Comparison of ENCODE assay signal across 2 cellular contexts in the genomic region with DNA sequence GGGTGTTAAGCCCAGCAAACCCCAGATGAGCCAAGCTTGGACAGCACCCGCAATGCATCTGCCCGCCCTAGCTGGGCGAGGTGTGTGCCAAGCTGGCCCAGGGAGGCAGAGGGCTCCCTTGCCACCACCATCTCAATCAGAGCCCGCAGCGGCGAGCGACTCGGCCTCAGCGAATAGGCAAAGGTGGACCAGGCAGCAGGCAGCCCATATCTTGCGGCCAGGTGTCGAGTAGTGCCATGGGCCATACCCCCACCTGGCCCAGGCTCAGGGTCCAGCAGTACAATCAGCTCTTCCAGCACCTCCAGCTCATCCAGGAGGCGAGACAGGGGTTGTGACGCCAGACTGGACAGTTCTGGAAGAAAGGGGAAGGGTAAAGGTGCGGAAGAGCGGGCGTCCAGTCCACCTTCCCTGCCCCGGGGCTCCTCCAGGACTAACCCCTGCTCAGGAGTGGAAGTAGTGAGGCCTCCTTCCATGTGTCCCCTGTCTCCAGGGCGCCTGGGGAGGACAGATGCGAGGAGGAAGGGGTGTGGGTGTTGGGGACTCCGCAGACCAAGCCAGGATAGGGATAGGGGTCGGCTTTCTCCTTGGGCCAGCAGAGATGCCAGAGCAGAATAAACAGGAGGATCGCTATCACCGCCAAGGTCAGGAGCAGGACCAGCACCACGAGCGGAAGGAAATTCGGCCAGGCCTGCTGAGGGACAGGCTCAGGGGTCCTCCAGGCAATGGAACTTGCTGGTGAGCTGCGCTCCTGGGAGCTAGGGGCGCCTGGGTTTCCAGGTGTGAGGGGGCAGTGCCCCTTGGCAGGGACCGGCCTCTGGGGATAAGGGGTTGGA.
TF ChIP-seq lines count a peak whose summit lies in the region.

No MANE protein-coding gene starts in this region.

TF ChIP-seq in A549, 52 proteins besides CTCF, POLR2A, EP300 and RAD21:
- 0 out of 2 replicates have a peak, but pooled peaks have one; percentile 66 for TF ChIP-seq POLR2AphosphoS2 (conservative IDR thresholded peaks at IDR 0.05; ENCODE audit: low read length)
- TF ChIP-seq, protein P1, sequence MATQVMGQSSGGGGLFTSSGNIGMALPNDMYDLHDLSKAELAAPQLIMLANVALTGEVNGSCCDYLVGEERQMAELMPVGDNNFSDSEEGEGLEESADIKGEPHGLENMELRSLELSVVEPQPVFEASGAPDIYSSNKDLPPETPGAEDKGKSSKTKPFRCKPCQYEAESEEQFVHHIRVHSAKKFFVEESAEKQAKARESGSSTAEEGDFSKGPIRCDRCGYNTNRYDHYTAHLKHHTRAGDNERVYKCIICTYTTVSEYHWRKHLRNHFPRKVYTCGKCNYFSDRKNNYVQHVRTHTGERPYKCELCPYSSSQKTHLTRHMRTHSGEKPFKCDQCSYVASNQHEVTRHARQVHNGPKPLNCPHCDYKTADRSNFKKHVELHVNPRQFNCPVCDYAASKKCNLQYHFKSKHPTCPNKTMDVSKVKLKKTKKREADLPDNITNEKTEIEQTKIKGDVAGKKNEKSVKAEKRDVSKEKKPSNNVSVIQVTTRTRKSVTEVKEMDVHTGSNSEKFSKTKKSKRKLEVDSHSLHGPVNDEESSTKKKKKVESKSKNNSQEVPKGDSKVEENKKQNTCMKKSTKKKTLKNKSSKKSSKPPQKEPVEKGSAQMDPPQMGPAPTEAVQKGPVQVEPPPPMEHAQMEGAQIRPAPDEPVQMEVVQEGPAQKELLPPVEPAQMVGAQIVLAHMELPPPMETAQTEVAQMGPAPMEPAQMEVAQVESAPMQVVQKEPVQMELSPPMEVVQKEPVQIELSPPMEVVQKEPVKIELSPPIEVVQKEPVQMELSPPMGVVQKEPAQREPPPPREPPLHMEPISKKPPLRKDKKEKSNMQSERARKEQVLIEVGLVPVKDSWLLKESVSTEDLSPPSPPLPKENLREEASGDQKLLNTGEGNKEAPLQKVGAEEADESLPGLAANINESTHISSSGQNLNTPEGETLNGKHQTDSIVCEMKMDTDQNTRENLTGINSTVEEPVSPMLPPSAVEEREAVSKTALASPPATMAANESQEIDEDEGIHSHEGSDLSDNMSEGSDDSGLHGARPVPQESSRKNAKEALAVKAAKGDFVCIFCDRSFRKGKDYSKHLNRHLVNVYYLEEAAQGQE (IDR thresholded peaks at IDR 0.05) = no peak
- TF ChIP-seq NFE2L2 (conservative IDR thresholded peaks at IDR 0.05; ENCODE audit: low read length) = 0 out of 2 replicates have a peak, but pooled peaks have one; percentile 1
- 0 out of 5 replicates have a peak, but pooled peaks of 1 of the 2 experiments have one; percentile 48 for TF ChIP-seq JUN (IDR thresholded peaks at IDR 0.05)
- 0 out of 2 replicates have a peak, but pooled peaks have one; percentile 15 for TF ChIP-seq GATA3 (IDR thresholded peaks at IDR 0.05; ENCODE audit: borderline replicate concordance)
- TF ChIP-seq PBX3 (IDR thresholded peaks at IDR 0.05) = peak; percentile 31; the same call in 1 of the 2 replicates
- TF ChIP-seq TFCP2L1 (CRISPR knock-in tag; IDR thresholded peaks at IDR 0.05) = 0 out of 2 replicates have a peak, but pooled peaks have one; percentile 52
- no peak for TF ChIP-seq HOXA7 (CRISPR knock-in tag; IDR thresholded peaks at IDR 0.05)

TF ChIP-seq in HCT116, 20 proteins besides CTCF, POLR2A, EP300 and RAD21:
- no peak for TF ChIP-seq JUND (IDR thresholded peaks at IDR 0.05)
- TF ChIP-seq FOSL1 (IDR thresholded peaks at IDR 0.05; ENCODE audit: low read depth) = no peak
- no peak; the same call in 1 of the 2 replicates for TF ChIP-seq POLR2AphosphoS5 (IDR thresholded peaks at IDR 0.05; ENCODE audit: low read depth, low read length)
- no peak for TF ChIP-seq SP1 (IDR thresholded peaks at IDR 0.05; ENCODE audit: low read depth)
- no peak for TF ChIP-seq CBX3 (IDR thresholded peaks at IDR 0.05; ENCODE audit: low read depth)
- TF ChIP-seq, protein P1 (IDR thresholded peaks at IDR 0.05; ENCODE audit: low read depth) = no peak
- no peak for TF ChIP-seq EZH2phosphoT487 (IDR thresholded peaks at IDR 0.05; ENCODE audit: borderline replicate concordance)
- TF ChIP-seq SRF (IDR thresholded peaks at IDR 0.05; ENCODE audit: low read depth) = no peak
- no peak for TF ChIP-seq CEBPB (IDR thresholded peaks at IDR 0.05; ENCODE audit: low read depth)
- TF ChIP-seq EZH2 (IDR thresholded peaks at IDR 0.05) = no peak
- TF ChIP-seq, protein P2, sequence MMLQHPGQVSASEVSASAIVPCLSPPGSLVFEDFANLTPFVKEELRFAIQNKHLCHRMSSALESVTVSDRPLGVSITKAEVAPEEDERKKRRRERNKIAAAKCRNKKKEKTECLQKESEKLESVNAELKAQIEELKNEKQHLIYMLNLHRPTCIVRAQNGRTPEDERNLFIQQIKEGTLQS (IDR thresholded peaks at IDR 0.05) = no peak
- TF ChIP-seq ZNF274 (IDR thresholded peaks at IDR 0.05; ENCODE audit: low read depth, low read length) = no peak
- TF ChIP-seq TCF7L2 (IDR thresholded peaks at IDR 0.05; ENCODE audit: borderline replicate concordance, extremely low read depth, insufficient read depth, insufficient read length) = no peak
